In the genomic region with DNA sequence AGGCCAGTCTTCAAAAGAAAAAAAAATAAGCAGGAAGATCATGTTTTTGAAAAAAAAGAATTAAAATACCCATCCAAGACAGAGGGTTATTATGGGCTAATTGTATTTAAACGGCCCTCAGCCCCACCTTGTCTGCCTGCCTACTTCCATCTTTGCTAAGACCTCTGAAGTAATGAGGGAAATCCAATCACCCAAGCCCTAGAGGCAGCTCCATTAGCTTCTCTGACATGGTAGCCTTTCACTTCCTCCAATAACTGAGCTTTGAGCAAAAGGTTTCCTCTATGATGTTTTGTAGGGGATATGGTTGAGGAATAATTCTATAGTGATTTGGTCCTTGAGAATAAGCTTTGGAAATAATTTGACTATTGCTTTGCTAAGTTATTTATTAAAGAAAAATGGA, we compare ENCODE assay signal across 2 cellular contexts.
TF ChIP-seq lines count a peak whose summit lies in the region.

No MANE protein-coding gene starts in this region.

TF ChIP-seq in GM23338, 12 proteins besides CTCF, POLR2A, EP300 and RAD21 (continued from another document):
- TF ChIP-seq, protein P1, sequence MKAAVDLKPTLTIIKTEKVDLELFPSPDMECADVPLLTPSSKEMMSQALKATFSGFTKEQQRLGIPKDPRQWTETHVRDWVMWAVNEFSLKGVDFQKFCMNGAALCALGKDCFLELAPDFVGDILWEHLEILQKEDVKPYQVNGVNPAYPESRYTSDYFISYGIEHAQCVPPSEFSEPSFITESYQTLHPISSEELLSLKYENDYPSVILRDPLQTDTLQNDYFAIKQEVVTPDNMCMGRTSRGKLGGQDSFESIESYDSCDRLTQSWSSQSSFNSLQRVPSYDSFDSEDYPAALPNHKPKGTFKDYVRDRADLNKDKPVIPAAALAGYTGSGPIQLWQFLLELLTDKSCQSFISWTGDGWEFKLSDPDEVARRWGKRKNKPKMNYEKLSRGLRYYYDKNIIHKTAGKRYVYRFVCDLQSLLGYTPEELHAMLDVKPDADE (IDR thresholded peaks at IDR 0.05) = no peak
- TF ChIP-seq JUNB (IDR thresholded peaks at IDR 0.05; ENCODE audit: unreplicated experiment) (no peak), EZH2 (IDR thresholded peaks at IDR 0.05; ENCODE audit: low read depth, unreplicated experiment) (no peak), ZNF114 (CRISPR knock-in tag; IDR thresholded peaks at IDR 0.05) (no peak)

TF ChIP-seq in WTC11, 78 proteins besides CTCF, POLR2A, EP300 and RAD21 (continued from another document):
- TF ChIP-seq, protein P2, sequence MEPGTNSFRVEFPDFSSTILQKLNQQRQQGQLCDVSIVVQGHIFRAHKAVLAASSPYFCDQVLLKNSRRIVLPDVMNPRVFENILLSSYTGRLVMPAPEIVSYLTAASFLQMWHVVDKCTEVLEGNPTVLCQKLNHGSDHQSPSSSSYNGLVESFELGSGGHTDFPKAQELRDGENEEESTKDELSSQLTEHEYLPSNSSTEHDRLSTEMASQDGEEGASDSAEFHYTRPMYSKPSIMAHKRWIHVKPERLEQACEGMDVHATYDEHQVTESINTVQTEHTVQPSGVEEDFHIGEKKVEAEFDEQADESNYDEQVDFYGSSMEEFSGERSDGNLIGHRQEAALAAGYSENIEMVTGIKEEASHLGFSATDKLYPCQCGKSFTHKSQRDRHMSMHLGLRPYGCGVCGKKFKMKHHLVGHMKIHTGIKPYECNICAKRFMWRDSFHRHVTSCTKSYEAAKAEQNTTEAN (CRISPR knock-in tag; IDR thresholded peaks at IDR 0.05) = no peak
- TF ChIP-seq ZNF121 (CRISPR knock-in tag; IDR thresholded peaks at IDR 0.05) (no peak), ZNF219 (CRISPR knock-in tag; IDR thresholded peaks at IDR 0.05; ENCODE audit: borderline replicate concordance) (no peak)
- TF ChIP-seq, protein P3, sequence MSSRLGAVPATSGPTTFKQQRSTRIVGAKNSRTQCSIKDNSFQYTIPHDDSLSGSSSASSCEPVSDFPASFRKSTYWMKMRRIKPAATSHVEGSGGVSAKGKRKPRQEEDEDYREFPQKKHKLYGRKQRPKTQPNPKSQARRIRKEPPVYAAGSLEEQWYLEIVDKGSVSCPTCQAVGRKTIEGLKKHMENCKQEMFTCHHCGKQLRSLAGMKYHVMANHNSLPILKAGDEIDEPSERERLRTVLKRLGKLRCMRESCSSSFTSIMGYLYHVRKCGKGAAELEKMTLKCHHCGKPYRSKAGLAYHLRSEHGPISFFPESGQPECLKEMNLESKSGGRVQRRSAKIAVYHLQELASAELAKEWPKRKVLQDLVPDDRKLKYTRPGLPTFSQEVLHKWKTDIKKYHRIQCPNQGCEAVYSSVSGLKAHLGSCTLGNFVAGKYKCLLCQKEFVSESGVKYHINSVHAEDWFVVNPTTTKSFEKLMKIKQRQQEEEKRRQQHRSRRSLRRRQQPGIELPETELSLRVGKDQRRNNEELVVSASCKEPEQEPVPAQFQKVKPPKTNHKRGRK (CRISPR knock-in tag; IDR thresholded peaks at IDR 0.05; ENCODE audit: borderline replicate concordance) = no peak
- TF ChIP-seq, protein P4, sequence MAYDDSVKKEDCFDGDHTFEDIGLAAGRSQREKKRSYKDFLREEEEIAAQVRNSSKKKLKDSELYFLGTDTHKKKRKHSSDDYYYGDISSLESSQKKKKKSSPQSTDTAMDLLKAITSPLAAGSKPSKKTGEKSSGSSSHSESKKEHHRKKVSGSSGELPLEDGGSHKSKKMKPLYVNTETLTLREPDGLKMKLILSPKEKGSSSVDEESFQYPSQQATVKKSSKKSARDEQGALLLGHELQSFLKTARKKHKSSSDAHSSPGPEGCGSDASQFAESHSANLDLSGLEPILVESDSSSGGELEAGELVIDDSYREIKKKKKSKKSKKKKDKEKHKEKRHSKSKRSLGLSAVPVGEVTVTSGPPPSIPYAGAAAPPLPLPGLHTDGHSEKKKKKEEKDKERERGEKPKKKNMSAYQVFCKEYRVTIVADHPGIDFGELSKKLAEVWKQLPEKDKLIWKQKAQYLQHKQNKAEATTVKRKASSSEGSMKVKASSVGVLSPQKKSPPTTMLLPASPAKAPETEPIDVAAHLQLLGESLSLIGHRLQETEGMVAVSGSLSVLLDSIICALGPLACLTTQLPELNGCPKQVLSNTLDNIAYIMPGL (CRISPR knock-in tag; IDR thresholded peaks at IDR 0.05) = no peak
- TF ChIP-seq, protein P5, sequence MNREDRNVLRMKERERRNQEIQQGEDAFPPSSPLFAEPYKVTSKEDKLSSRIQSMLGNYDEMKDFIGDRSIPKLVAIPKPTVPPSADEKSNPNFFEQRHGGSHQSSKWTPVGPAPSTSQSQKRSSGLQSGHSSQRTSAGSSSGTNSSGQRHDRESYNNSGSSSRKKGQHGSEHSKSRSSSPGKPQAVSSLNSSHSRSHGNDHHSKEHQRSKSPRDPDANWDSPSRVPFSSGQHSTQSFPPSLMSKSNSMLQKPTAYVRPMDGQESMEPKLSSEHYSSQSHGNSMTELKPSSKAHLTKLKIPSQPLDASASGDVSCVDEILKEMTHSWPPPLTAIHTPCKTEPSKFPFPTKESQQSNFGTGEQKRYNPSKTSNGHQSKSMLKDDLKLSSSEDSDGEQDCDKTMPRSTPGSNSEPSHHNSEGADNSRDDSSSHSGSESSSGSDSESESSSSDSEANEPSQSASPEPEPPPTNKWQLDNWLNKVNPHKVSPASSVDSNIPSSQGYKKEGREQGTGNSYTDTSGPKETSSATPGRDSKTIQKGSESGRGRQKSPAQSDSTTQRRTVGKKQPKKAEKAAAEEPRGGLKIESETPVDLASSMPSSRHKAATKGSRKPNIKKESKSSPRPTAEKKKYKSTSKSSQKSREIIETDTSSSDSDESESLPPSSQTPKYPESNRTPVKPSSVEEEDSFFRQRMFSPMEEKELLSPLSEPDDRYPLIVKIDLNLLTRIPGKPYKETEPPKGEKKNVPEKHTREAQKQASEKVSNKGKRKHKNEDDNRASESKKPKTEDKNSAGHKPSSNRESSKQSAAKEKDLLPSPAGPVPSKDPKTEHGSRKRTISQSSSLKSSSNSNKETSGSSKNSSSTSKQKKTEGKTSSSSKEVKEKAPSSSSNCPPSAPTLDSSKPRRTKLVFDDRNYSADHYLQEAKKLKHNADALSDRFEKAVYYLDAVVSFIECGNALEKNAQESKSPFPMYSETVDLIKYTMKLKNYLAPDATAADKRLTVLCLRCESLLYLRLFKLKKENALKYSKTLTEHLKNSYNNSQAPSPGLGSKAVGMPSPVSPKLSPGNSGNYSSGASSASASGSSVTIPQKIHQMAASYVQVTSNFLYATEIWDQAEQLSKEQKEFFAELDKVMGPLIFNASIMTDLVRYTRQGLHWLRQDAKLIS (CRISPR knock-in tag; IDR thresholded peaks at IDR 0.05; ENCODE audit: borderline replicate concordance) = no peak
TF ChIP-seq in WTC11: peak in this region for 0.
